ENCODE assay signal across 8 cellular contexts in the genomic region with DNA sequence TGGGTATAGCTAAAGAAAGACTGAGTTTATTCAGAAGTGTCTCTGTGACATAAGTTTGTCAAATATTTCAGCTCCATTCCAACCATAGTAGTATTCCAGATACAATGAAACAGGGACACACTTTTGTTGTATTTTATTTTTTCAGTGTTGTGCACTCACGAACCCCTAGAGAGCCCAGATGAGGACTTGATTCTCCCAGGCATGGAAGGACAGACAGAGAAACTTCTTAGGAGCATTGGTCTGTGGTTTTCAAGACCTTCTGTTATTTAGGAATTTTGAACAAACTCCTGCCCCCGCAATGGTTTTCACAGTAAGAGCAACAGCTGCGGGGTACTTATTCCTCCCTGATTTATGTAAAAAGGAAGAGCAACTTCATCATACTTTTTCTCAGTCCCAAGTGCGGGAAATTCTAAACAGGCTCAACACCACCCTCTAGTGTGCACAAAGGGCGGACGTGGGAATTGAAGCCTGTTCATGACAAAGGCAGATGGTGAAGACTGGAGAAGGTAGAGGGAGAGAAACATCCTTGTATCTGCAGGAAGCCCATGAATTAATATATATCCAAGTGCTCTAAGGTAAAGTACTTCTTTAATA.
DNase-seq lines count a peak whose midpoint lies in the region; ATAC-seq, FAIRE-seq and TF ChIP-seq lines count a peak whose summit lies in the region.

No MANE protein-coding gene starts in this region.

- intact Hi-C loops in K562 (cut with micrococcal nuclease) = loop anchor here (2.0 to 10.0 kb wide), 3 partner anchors 597 to 829 kb away; no protein-coding TSS in a partner anchor

- no peak overlapping the region for H3K4me2 ChIP-seq in K562 (ENCODE audit: insufficient read depth, low read length)

- H4K20me1 ChIP-seq in K562 (replicated peaks; ENCODE audit: control insufficient read depth, insufficient read depth, low read length) = no peaks in the 10 kb centered on the region

- POLR2A ChIA-PET in BJ (lab: Charles Lee) (no interaction called here), K562 (lab: Yijun Ruan, JAX) (interaction anchor here (1.0 kb wide), 1 partner anchor 22 kb away, joined by 3 read pairs; no protein-coding TSS in a partner anchor)

- no peak for TF ChIP-seq EP300 in K562 (IDR thresholded peaks at IDR 0.05; ENCODE audit: low read length)

- peak; percentile 84 for TF ChIP-seq CTCF in BJ (IDR thresholded peaks at IDR 0.05; ENCODE audit: insufficient read depth, low read depth, low read length)
- peak; percentile 63 to 83 (median 68) for TF ChIP-seq CTCF in K562 (IDR thresholded peaks at IDR 0.05 in 2 of 3, conservative IDR thresholded peaks at IDR 0.05 in 1 of 3; ENCODE audit: insufficient read depth in 2 of 3, low read depth in 1 of 3, low read length in 3 of 3)

- peak; percentile 72 for ATAC-seq in GM18511 (IDR thresholded peaks at IDR 0.05; ENCODE audit: unreplicated experiment)
- ATAC-seq in K562 = peak; percentile 96
- ATAC-seq in HG02759 (IDR thresholded peaks at IDR 0.05; ENCODE audit: unreplicated experiment) = no peak

- CTCF ChIA-PET in BJ (lab: Yijun Ruan, JAX) = interaction anchor here (0.5 to 2.3 kb wide), 14 partner anchors 10 to 836 kb away, joined by 3 to 17 read pairs (median 4); no protein-coding TSS in a partner anchor
- CTCF ChIA-PET in K562 (lab: Yijun Ruan, JAX; ENCODE audit: low intra/inter-chr PET ratio) = interaction anchor here (0.6 to 1.8 kb wide), 7 partner anchors 600 to 996 kb away, joined by 3 to 8 read pairs (median 4); no protein-coding TSS in a partner anchor

- no peaks in the 10 kb centered on the region for H3K27me3 ChIP-seq in BJ (ENCODE audit: control insufficient read depth, insufficient read depth, low read length)
- peaks cover 0 to 3% of the 10 kb centered on the region in 2 experiments; a peak in 1 of 5 replicates for H3K27me3 ChIP-seq in K562 (ENCODE audit: control insufficient read depth in 2 of 2, insufficient read depth in 2 of 2, low read length in 2 of 2)
- no peaks in the 10 kb centered on the region for H3K27me3 ChIP-seq in iPS DF 6.9 (ENCODE audit: control insufficient read depth, insufficient read depth, low read length)

- peak; percentile 71 to 78 for TF ChIP-seq RAD21 in K562 (CRISPR knock-in tag; conservative IDR thresholded peaks at IDR 0.05 in 1 of 2, IDR thresholded peaks at IDR 0.05 in 1 of 2)

- in situ Hi-C loops in K562 (cut with MboI) = no loop called here

- TF ChIP-seq POLR2A in K562 (conservative IDR thresholded peaks at IDR 0.05) = no peak

- H3K9me1 ChIP-seq in K562 (ENCODE audit: control insufficient read depth, insufficient read depth, low read length) = no peaks in the 10 kb centered on the region

- no peak overlapping the region for H3K9ac ChIP-seq in K562 (ENCODE audit: insufficient read depth in 1 of 2, low read depth in 2 of 2, low read length in 2 of 2)

- 2% methylated on average over 6 of the region's 6 CpGs for WGBS in K562 (ENCODE audit: insufficient coverage, low coverage, missing lambda C conversion rate)
- no CpG with 5 or more reads among the region's 6 CpGs for WGBS in iPS DF 6.9 (ENCODE audit: insufficient coverage, insufficient read length)

- H3K4me1 ChIP-seq in K562 (replicated peaks in 1 of 2; ENCODE audit: control insufficient read depth in 2 of 2, insufficient read depth in 2 of 2, low read length in 2 of 2) = no peaks in the 10 kb centered on the region
- H3K4me1 ChIP-seq in iPS DF 6.9 (ENCODE audit: control insufficient read depth, insufficient read depth, low read length) = no peaks in the 10 kb centered on the region

- DNase-seq in BJ (ENCODE audit: low read depth) (peak; percentile 49), HuH-7.5 (ENCODE audit: low spot score) (peak; percentile 38), OCI-M1 (lab: John Stamatoyannopoulos, UW) (peak; percentile 78), K562 (ENCODE audit: extremely low read depth in 1 of 4, low spot score in 3 of 4) (peak; percentile 45 to 57 (median 50)), iPS DF 6.9 (ENCODE audit: low read depth, low spot score) (peak; percentile 52)
- DNase-seq in stimulated activated CD4-positive, alpha-beta T cell treated with anti-CD3 and anti-CD28 coated beads, Interleukin-15, amount 100 ng/mL, for 48 hours (ENCODE audit: low read depth in 2 of 2) = peak; percentile 1 to 2

- H3K4me3 ChIP-seq in BJ (ENCODE audit: low read depth, low read length) = no peak overlapping the region
- no peak overlapping the region for H3K4me3 ChIP-seq in K562
- no peak overlapping the region for H3K4me3 ChIP-seq in iPS DF 6.9 (ENCODE audit: low read length)

- peak; percentile 95 for FAIRE-seq in K562 (lab: Jason Lieb, UNC)

- H3K79me2 ChIP-seq in K562 (ENCODE audit: control insufficient read depth, insufficient read depth, low read length) = no peaks in the 10 kb centered on the region

- no peak overlapping the region for H2AFZ ChIP-seq in K562 (ENCODE audit: low read depth, low read length)

- BruUV-seq in K562 (replicated peaks; lab: Mats Ljungman, UMichigan) = no TSS peak

- H3K27ac ChIP-seq in K562 (ENCODE audit: extremely low read depth, low read depth, low read length) = no peak overlapping the region
- no peak overlapping the region for H3K27ac ChIP-seq in iPS DF 6.9 (ENCODE audit: low read length)

- H3K36me3 ChIP-seq in BJ (ENCODE audit: control insufficient read depth, insufficient read depth, low read length) (no peaks in the 10 kb centered on the region), K562 (ENCODE audit: control insufficient read depth, insufficient read depth, low read length) (no peaks in the 10 kb centered on the region), iPS DF 6.9 (ENCODE audit: control insufficient read depth, insufficient read depth, low read length) (no peaks in the 10 kb centered on the region)

- H3K9me3 ChIP-seq in K562 (replicated peaks; ENCODE audit: control insufficient read depth, insufficient read depth, low read depth, low read length) (no peaks in the 10 kb centered on the region), iPS DF 6.9 (ENCODE audit: control insufficient read depth, insufficient read depth, low read length) (no peaks in the 10 kb centered on the region)

TF ChIP-seq in K562, 482 proteins besides CTCF, POLR2A, EP300 and RAD21:
- TF ChIP-seq DEAF1 (CRISPR knock-in tag; IDR thresholded peaks at IDR 0.05) (peak; percentile 49; the same call in 1 of the 2 replicates), GTF2A2 (tag; IDR thresholded peaks at IDR 0.05) (no peak), L3MBTL2 (IDR thresholded peaks at IDR 0.05) (no peak), SMC3 (conservative IDR thresholded peaks at IDR 0.05; ENCODE audit: insufficient read depth, low read depth, low read length) (peak; percentile 52; the same call in 1 of the 2 replicates), KLF16 (IDR thresholded peaks at IDR 0.05) (0 out of 2 replicates have a peak, but pooled peaks have one; percentile 25)
- TF ChIP-seq, protein P1, sequence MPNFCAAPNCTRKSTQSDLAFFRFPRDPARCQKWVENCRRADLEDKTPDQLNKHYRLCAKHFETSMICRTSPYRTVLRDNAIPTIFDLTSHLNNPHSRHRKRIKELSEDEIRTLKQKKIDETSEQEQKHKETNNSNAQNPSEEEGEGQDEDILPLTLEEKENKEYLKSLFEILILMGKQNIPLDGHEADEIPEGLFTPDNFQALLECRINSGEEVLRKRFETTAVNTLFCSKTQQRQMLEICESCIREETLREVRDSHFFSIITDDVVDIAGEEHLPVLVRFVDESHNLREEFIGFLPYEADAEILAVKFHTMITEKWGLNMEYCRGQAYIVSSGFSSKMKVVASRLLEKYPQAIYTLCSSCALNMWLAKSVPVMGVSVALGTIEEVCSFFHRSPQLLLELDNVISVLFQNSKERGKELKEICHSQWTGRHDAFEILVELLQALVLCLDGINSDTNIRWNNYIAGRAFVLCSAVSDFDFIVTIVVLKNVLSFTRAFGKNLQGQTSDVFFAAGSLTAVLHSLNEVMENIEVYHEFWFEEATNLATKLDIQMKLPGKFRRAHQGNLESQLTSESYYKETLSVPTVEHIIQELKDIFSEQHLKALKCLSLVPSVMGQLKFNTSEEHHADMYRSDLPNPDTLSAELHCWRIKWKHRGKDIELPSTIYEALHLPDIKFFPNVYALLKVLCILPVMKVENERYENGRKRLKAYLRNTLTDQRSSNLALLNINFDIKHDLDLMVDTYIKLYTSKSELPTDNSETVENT (CRISPR knock-in tag; IDR thresholded peaks at IDR 0.05) = no peak

Comparison
In these comparisons a context has a peak if more than half of its experiments do, and no peak if none do; other contexts are left out.
1. DNase-seq: peak in every context shown above with its lines; median percentile 78 in OCI-M1; 52 in iPS DF 6.9; 50 in K562; 49 in BJ; 38 in HuH-7.5; 2 in stimulated activated CD4-positive, alpha-beta T cell treated with anti-CD3 and anti-CD28 coated beads, Interleukin-15, amount 100 ng/mL, for 48 hours.